ENCODE assay signal across 29 cellular contexts in the genomic region with DNA sequence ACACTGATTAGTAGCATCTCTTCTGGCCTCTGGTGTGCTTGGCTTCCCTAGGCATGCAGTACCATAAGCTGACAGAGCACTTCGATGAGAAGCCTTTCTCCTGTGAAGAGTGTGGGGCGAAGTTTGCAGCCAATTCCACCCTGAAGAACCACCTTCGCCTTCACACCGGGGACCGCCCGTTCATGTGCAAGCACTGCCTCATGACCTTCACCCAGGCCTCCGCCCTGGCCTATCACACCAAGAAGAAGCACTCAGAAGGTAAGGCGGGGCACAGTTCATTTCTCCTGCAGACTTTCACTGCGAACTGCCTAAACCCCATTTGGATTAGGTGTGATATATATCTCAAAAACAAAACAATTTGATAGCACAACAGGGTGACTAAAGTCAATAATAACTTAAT. TPM values are rescaled to one million over a fixed set of nuclear protein-coding genes. Genes with fewer than 3 reads are reported as not detected.
DNase-seq lines count a peak whose midpoint lies in the region; ATAC-seq and TF ChIP-seq lines count a peak whose summit lies in the region.
"Had no signal": no experiment of that assay in that cellular context is flagged by ENCODE, and none has a peak within 500 bp of the region (broad histone marks: within the 10 kb centered on the region; RNA-seq: fewer than 3 reads in every experiment).

No MANE protein-coding gene starts in this region.

- no peaks in the 10 kb centered on the region for H3K27me3 ChIP-seq in endodermal cell (ENCODE audit: control insufficient read depth, insufficient read depth, low read length, poor library complexity, severe bottlenecking)
- H3K27me3 ChIP-seq in tibial artery, result no peaks in the 10 kb centered on the region
- H3K27me3 ChIP-seq: BE2C, BLaER1 had no signal

- no peaks in the 10 kb centered on the region for H3K27me3 Mint-ChIP-seq in endodermal cell (ENCODE audit: insufficient read depth)
- no peaks in the 10 kb centered on the region for H3K27me3 Mint-ChIP-seq in activated T-helper 17 cell treated with anti-CD3 and anti-CD28 coated beads, Interleukin-2, amount 50 U/mL, for 72 hours
- H3K27me3 Mint-ChIP-seq: CD4-positive, alpha-beta memory T cell; CD4-positive, CD25-positive, alpha-beta regulatory T cell; CD8-positive, alpha-beta memory T cell had no signal

- H3K4me3 ChIP-seq in endodermal cell (ENCODE audit: low read length) (no peak overlapping the region), mucosa of descending colon (no peak overlapping the region), tibial artery (no peak overlapping the region)
- H3K4me3 ChIP-seq: BLaER1, GM12878 had no signal

- H3K9me3 ChIP-seq in endodermal cell (ENCODE audit: control insufficient read depth, low read length) (no peaks in the 10 kb centered on the region), mucosa of descending colon (no peaks in the 10 kb centered on the region), tibial artery (no peaks in the 10 kb centered on the region)
- H3K9me3 ChIP-seq: BE2C, BLaER1 had no signal

- peaks cover 7% of the 10 kb centered on the region for H3K4me1 Mint-ChIP-seq in endodermal cell
- H3K4me1 Mint-ChIP-seq in activated T-helper 17 cell treated with anti-CD3 and anti-CD28 coated beads, Interleukin-2, amount 50 U/mL, for 72 hours, result no peaks in the 10 kb centered on the region
- H3K4me1 Mint-ChIP-seq: CD14-positive monocyte; CD4-positive, alpha-beta memory T cell; CD4-positive, CD25-positive, alpha-beta regulatory T cell; CD8-positive, alpha-beta memory T cell had no signal

- intact Hi-C loops in mucosa of descending colon (cut with DNase I, micrococcal nuclease) (no loop called here), tibial artery (cut with DNase I; ENCODE audit: low total_unique reads) (no loop called here)

- no peak overlapping the region for H3K9ac ChIP-seq in endodermal cell (ENCODE audit: extremely low read depth, low read length, poor library complexity, severe bottlenecking)
- H3K9ac ChIP-seq: BLaER1 had no signal

- WGBS in endodermal cell (ENCODE audit: insufficient coverage in 1 of 2, insufficient read length in 1 of 2), 2 experiments, result 96 to 98% methylated on average over 8 to 9 of the region's 9 CpGs

- H3K27ac ChIP-seq in endodermal cell (ENCODE audit: low read depth, low read length) (no peak overlapping the region), tibial artery (peak overlapping the region; percentile 2 to 72), substantia nigra (ENCODE audit: low read depth, low read length, poor library complexity, severe bottlenecking) (no peak overlapping the region)
- H3K27ac ChIP-seq: BLaER1 had no signal

- H3K4me1 ChIP-seq in endodermal cell (ENCODE audit: control insufficient read depth, insufficient read depth, low read length), result peaks cover 3% of the 10 kb centered on the region
- H3K4me1 ChIP-seq in mucosa of descending colon (ENCODE audit: low read depth), result no peaks in the 10 kb centered on the region
- peaks cover 0 to 43% (median 11%) of the 10 kb centered on the region in 4 donors for H3K4me1 ChIP-seq in tibial artery
- H3K4me1 ChIP-seq: BE2C, BLaER1 had no signal

- DNase-seq in endodermal cell (peak; percentile 24), mucosa of descending colon (no peak), tibial artery (no peak), H4 (ENCODE audit: low spot score) (no peak), substantia nigra (lab: John Stamatoyannopoulos, UW) (no peak)
- DNase-seq in stimulated activated CD4-positive, alpha-beta T cell treated with anti-CD3 and anti-CD28 coated beads, Interleukin-2, amount 100 ng/mL, for 24 hours, result no peak
- DNase-seq: 8988T; ACHN; BE2C; C1 segment of cervical spinal cord; CD4-positive, alpha-beta memory T cell; CD4-positive, CD25-positive, alpha-beta regulatory T cell; CD8-positive, alpha-beta memory T cell; COR-L47; DMS 273 treated with DMSO at 0.1 percent for 48 hours; DMS153; DMS53; DMS79; DND-41; EL; GDM1 had no signal

- H3K4me3 Mint-ChIP-seq in endodermal cell, result no peak overlapping the region
- no peak overlapping the region for H3K4me3 Mint-ChIP-seq in activated T-helper 17 cell treated with anti-CD3 and anti-CD28 coated beads, Interleukin-2, amount 50 U/mL, for 72 hours
- H3K4me3 Mint-ChIP-seq: CD14-positive monocyte; CD4-positive, alpha-beta memory T cell; CD4-positive, CD25-positive, alpha-beta regulatory T cell; CD8-positive, alpha-beta memory T cell had no signal

- peaks cover 86% of the 10 kb centered on the region for H3K36me3 Mint-ChIP-seq in endodermal cell (ENCODE audit: low read depth)
- peaks cover 100% of the 10 kb centered on the region for H3K36me3 Mint-ChIP-seq in activated T-helper 17 cell treated with anti-CD3 and anti-CD28 coated beads, Interleukin-2, amount 50 U/mL, for 72 hours (ENCODE audit: low read depth)

- no peak for TF ChIP-seq CTCF in endodermal cell (conservative IDR thresholded peaks at IDR 0.05)
- no peak for TF ChIP-seq CTCF in mucosa of descending colon (IDR thresholded peaks at IDR 0.05)
- no peak for TF ChIP-seq CTCF in tibial artery (IDR thresholded peaks at IDR 0.05)

- H3K9me3 Mint-ChIP-seq in endodermal cell, result no peaks in the 10 kb centered on the region
- H3K9me3 Mint-ChIP-seq in activated T-helper 17 cell treated with anti-CD3 and anti-CD28 coated beads, Interleukin-2, amount 50 U/mL, for 72 hours, result no peaks in the 10 kb centered on the region
- H3K9me3 Mint-ChIP-seq: CD14-positive monocyte; CD4-positive, alpha-beta memory T cell; CD4-positive, CD25-positive, alpha-beta regulatory T cell; CD8-positive, alpha-beta memory T cell had no signal

- H3K27ac Mint-ChIP-seq in endodermal cell, result no peak overlapping the region
- no peak overlapping the region for H3K27ac Mint-ChIP-seq in activated T-helper 17 cell treated with anti-CD3 and anti-CD28 coated beads, Interleukin-2, amount 50 U/mL, for 72 hours
- H3K27ac Mint-ChIP-seq: CD14-positive monocyte; CD4-positive, alpha-beta memory T cell; CD8-positive, alpha-beta memory T cell had no signal

- peak; percentile 25 for ATAC-seq in mucosa of descending colon
- no peak for ATAC-seq in activated T-helper 17 cell treated with anti-CD3 and anti-CD28 coated beads, Interleukin-2, amount 50 U/mL, for 72 hours (replicated peaks)
- ATAC-seq: GM12878 had no signal

- H3K36me3 ChIP-seq in endodermal cell (ENCODE audit: control insufficient read depth, insufficient read depth, low read length), result peaks cover 96% of the 10 kb centered on the region
- H3K36me3 ChIP-seq in mucosa of descending colon (ENCODE audit: low read depth), result peaks cover 2% of the 10 kb centered on the region
- H3K36me3 ChIP-seq in tibial artery, result peaks cover 70 to 98% (median 80%) of the 10 kb centered on the region in 3 donors

RNA-seq across cellular contexts. Expression of gene EPHA8, which starts 50.4 kb away (rescaled TPM):
- 1 to 10 TPM; 1.5 TPM for total RNA-seq in endodermal cell
- polyA plus RNA-seq in endodermal cell (2013, experiment 1 of 2), result 0.39 TPM
- polyA plus RNA-seq in endodermal cell (2013, experiment 2 of 2), result 0.29 TPM
- total RNA-seq in mucosa of descending colon, result not detected
- total RNA-seq in activated T-helper 17 cell treated with anti-CD3 and anti-CD28 coated beads, Interleukin-2, amount 50 U/mL, for 72 hours, result not detected
- total RNA-seq in H4 (2014; rRNA removed; shearing (Covaris generic)), result 0.31 and 1.6 TPM in 2 replicates
- total RNA-seq: A673; CD4-positive, alpha-beta memory T cell; CD4-positive, CD25-positive, alpha-beta regulatory T cell; CD8-positive, alpha-beta memory T cell; Daoy; G401; GM12878 had no signal
- polyA plus RNA-seq: AG04450; CD14-positive monocyte; CD4-positive, alpha-beta memory T cell; CD4-positive, CD25-positive, alpha-beta regulatory T cell; CD8-positive, alpha-beta memory T cell; GM12878 had no signal

Comparison
In these comparisons a context has a peak if more than half of its experiments do, and no peak if none do; other contexts are left out.
1. H3K27ac ChIP-seq: peak in tibial artery (2 of 2); none in endodermal cell (single experiment) and substantia nigra (single experiment).